ENCODE assay signal across 1 cellular context in the genomic region with DNA sequence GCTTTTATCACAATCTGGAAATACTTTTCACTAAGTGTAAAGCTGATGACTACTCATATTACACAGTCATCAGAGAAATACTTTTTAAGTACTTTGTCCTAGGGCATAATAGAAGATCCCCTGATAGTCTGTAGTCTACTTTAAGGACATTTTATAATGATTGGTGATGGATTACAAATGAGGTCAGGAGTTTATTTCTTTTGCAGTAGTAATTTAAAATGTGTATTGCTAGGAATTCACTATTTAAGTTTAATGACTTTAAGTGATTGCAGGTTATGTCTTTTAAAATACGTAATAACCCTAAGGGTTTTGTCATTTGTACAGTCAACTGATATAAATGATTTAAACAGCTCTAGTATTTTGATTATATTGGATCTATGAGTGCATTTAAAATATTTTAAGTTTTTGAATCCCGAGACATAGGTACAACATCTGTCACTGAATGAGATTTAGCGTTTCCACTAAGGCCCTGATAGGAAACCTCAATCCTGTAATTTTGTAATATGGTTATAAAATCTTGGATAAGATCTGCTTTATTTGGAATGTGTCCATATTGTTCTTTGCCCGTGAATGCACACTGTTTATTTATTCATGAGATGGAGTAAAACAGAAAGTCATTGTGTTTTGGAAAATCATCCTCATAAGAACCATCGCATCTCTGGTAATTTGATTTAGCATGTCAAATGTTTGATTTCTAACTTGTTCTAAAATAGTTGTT.
TF ChIP-seq lines count a peak whose summit lies in the region.

No MANE protein-coding gene starts in this region.

TF ChIP-seq in HEK293, 187 proteins besides CTCF, POLR2A, EP300 and RAD21 (continued from another document and continues in another):
- no peak for TF ChIP-seq ZNF701 (tag by site-specific recombination; IDR thresholded peaks at IDR 0.05)
- TF ChIP-seq BCL11B (tag by site-specific recombination; IDR thresholded peaks at IDR 0.05; ENCODE audit: low read depth), result no peak
- no peak for TF ChIP-seq ZNF354C (tag by site-specific recombination; IDR thresholded peaks at IDR 0.05; ENCODE audit: borderline replicate concordance, low read depth)
- TF ChIP-seq ZNF19 (tag by site-specific recombination; IDR thresholded peaks at IDR 0.05; ENCODE audit: low read depth), result no peak
- no peak for TF ChIP-seq ZNF776 (tag by site-specific recombination; IDR thresholded peaks at IDR 0.05; ENCODE audit: borderline replicate concordance)
- TF ChIP-seq EGR2 (tag by site-specific recombination; IDR thresholded peaks at IDR 0.05; ENCODE audit: low read depth), result no peak
- no peak for TF ChIP-seq ZNF837 (tag by site-specific recombination; IDR thresholded peaks at IDR 0.05)
- TF ChIP-seq ZNF664 (tag by site-specific recombination; IDR thresholded peaks at IDR 0.05), result no peak
- peak; percentile 63 for TF ChIP-seq KLF8 (tag by site-specific recombination; IDR thresholded peaks at IDR 0.05)
- TF ChIP-seq ZBTB17 (tag by site-specific recombination; IDR thresholded peaks at IDR 0.05), result peak; percentile 75
- TF ChIP-seq ZNF2 (tag by site-specific recombination; IDR thresholded peaks at IDR 0.05), result peak; percentile 62; the same call in 1 of the 2 replicates
- no peak for TF ChIP-seq ZBTB6 (tag by site-specific recombination; IDR thresholded peaks at IDR 0.05)
- peak; percentile 84 for TF ChIP-seq INSM2 (tag by site-specific recombination; IDR thresholded peaks at IDR 0.05)
- no peak for TF ChIP-seq ZNF621 (tag by site-specific recombination; IDR thresholded peaks at IDR 0.05)
- TF ChIP-seq ZNF133 (tag by site-specific recombination; IDR thresholded peaks at IDR 0.05), result no peak
- TF ChIP-seq WT1 (tag by site-specific recombination; IDR thresholded peaks at IDR 0.05), result peak; percentile 87
- peak; percentile 18 for TF ChIP-seq GLIS1 (tag by site-specific recombination; IDR thresholded peaks at IDR 0.05)
- no peak for TF ChIP-seq ZNF23 (tag by site-specific recombination; IDR thresholded peaks at IDR 0.05; ENCODE audit: borderline replicate concordance)
- TF ChIP-seq ZEB2 (tag by site-specific recombination; IDR thresholded peaks at IDR 0.05), result peak; percentile 72
- TF ChIP-seq ZNF433 (tag by site-specific recombination; IDR thresholded peaks at IDR 0.05; ENCODE audit: low read depth), result no peak
- no peak for TF ChIP-seq ZNF791 (tag by site-specific recombination; IDR thresholded peaks at IDR 0.05)
- TF ChIP-seq ZNF654 (tag by site-specific recombination; IDR thresholded peaks at IDR 0.05; ENCODE audit: low read depth), result 0 out of 2 replicates have a peak, but pooled peaks have one; percentile 2
- TF ChIP-seq ZNF221 (tag by site-specific recombination; IDR thresholded peaks at IDR 0.05; ENCODE audit: borderline replicate concordance), result no peak
- TF ChIP-seq, protein P1, sequence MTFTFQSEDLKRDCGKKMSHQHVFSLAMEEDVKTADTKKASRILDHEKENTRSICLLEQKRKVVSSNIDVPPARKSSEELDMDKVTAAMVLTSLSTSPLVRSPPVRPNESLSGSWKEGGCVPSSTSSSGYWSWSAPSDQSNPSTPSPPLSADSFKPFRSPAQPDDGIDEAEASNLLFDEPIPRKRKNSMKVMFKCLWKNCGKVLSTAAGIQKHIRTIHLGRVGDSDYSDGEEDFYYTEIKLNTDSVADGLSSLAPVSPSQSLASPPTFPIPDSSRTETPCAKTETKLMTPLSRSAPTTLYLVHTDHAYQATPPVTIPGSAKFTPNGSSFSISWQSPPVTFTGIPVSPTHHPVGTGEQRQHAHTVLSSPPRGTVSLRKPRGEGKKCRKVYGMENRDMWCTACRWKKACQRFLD (tag by site-specific recombination; IDR thresholded peaks at IDR 0.05), result no peak
- TF ChIP-seq KLF10 (tag by site-specific recombination; IDR thresholded peaks at IDR 0.05), result no peak; the same call in 1 of the 2 replicates
- TF ChIP-seq, protein P2, sequence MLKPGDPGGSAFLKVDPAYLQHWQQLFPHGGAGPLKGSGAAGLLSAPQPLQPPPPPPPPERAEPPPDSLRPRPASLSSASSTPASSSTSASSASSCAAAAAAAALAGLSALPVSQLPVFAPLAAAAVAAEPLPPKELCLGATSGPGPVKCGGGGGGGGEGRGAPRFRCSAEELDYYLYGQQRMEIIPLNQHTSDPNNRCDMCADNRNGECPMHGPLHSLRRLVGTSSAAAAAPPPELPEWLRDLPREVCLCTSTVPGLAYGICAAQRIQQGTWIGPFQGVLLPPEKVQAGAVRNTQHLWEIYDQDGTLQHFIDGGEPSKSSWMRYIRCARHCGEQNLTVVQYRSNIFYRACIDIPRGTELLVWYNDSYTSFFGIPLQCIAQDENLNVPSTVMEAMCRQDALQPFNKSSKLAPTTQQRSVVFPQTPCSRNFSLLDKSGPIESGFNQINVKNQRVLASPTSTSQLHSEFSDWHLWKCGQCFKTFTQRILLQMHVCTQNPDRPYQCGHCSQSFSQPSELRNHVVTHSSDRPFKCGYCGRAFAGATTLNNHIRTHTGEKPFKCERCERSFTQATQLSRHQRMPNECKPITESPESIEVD (tag by site-specific recombination; IDR thresholded peaks at IDR 0.05), result peak; percentile 92
- no peak for TF ChIP-seq ZNF404 (tag by site-specific recombination; IDR thresholded peaks at IDR 0.05)
- TF ChIP-seq FEZF1 (tag by site-specific recombination; IDR thresholded peaks at IDR 0.05), result peak; percentile 78
- 0 out of 2 replicates have a peak, but pooled peaks have one; percentile 20 for TF ChIP-seq ZNF639 (tag by site-specific recombination; IDR thresholded peaks at IDR 0.05)
- TF ChIP-seq, protein P3, sequence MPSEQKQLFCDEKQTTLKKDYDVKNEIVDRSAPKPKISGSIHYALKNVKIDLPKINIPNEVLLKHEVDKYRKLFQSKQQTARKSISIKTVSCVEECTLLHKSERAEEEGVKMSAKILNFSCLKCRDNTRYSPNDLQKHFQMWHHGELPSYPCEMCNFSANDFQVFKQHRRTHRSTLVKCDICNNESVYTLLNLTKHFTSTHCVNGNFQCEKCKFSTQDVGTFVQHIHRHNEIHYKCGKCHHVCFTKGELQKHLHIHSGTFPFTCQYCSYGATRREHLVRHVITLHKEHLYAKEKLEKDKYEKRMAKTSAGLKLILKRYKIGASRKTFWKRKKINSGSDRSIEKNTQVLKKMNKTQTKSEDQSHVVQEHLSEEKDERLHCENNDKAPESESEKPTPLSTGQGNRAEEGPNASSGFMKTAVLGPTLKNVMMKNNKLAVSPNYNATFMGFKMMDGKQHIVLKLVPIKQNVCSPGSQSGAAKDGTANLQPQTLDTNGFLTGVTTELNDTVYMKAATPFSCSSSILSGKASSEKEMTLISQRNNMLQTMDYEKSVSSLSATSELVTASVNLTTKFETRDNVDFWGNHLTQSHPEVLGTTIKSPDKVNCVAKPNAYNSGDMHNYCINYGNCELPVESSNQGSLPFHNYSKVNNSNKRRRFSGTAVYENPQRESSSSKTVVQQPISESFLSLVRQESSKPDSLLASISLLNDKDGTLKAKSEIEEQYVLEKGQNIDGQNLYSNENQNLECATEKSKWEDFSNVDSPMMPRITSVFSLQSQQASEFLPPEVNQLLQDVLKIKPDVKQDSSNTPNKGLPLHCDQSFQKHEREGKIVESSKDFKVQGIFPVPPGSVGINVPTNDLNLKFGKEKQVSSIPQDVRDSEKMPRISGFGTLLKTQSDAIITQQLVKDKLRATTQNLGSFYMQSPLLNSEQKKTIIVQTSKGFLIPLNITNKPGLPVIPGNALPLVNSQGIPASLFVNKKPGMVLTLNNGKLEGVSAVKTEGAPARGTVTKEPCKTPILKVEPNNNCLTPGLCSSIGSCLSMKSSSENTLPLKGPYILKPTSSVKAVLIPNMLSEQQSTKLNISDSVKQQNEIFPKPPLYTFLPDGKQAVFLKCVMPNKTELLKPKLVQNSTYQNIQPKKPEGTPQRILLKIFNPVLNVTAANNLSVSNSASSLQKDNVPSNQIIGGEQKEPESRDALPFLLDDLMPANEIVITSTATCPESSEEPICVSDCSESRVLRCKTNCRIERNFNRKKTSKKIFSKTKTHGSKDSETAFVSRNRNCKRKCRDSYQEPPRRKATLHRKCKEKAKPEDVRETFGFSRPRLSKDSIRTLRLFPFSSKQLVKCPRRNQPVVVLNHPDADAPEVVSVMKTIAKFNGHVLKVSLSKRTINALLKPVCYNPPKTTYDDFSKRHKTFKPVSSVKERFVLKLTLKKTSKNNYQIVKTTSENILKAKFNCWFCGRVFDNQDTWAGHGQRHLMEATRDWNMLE (tag by site-specific recombination; conservative IDR thresholded peaks at IDR 0.05; ENCODE audit: low read depth), result no peak
- TF ChIP-seq ZNF785 (tag by site-specific recombination; IDR thresholded peaks at IDR 0.05), result no peak
- TF ChIP-seq, protein P4, sequence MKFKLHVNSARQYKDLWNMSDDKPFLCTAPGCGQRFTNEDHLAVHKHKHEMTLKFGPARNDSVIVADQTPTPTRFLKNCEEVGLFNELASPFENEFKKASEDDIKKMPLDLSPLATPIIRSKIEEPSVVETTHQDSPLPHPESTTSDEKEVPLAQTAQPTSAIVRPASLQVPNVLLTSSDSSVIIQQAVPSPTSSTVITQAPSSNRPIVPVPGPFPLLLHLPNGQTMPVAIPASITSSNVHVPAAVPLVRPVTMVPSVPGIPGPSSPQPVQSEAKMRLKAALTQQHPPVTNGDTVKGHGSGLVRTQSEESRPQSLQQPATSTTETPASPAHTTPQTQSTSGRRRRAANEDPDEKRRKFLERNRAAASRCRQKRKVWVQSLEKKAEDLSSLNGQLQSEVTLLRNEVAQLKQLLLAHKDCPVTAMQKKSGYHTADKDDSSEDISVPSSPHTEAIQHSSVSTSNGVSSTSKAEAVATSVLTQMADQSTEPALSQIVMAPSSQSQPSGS (tag by site-specific recombination; IDR thresholded peaks at IDR 0.05; ENCODE audit: low read depth), result no peak
- no peak for TF ChIP-seq ZNF114 (tag by site-specific recombination; IDR thresholded peaks at IDR 0.05)
- TF ChIP-seq ZNF292 (tag by site-specific recombination; IDR thresholded peaks at IDR 0.05; ENCODE audit: borderline replicate concordance, low read depth), result no peak
- no peak for TF ChIP-seq ZNF398 (tag by site-specific recombination; IDR thresholded peaks at IDR 0.05)
- no peak for TF ChIP-seq ZNF529 (tag by site-specific recombination; IDR thresholded peaks at IDR 0.05; ENCODE audit: insufficient replicate concordance)
- TF ChIP-seq ZNF10 (tag by site-specific recombination; IDR thresholded peaks at IDR 0.05), result peak; percentile 72
- TF ChIP-seq, protein P5, sequence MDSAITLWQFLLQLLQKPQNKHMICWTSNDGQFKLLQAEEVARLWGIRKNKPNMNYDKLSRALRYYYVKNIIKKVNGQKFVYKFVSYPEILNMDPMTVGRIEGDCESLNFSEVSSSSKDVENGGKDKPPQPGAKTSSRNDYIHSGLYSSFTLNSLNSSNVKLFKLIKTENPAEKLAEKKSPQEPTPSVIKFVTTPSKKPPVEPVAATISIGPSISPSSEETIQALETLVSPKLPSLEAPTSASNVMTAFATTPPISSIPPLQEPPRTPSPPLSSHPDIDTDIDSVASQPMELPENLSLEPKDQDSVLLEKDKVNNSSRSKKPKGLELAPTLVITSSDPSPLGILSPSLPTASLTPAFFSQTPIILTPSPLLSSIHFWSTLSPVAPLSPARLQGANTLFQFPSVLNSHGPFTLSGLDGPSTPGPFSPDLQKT (IDR thresholded peaks at IDR 0.05; ENCODE audit: borderline replicate concordance, low read depth, low read length), result no peak
- TF ChIP-seq ZNF571 (tag by site-specific recombination; IDR thresholded peaks at IDR 0.05), result no peak
